In the genomic region with DNA sequence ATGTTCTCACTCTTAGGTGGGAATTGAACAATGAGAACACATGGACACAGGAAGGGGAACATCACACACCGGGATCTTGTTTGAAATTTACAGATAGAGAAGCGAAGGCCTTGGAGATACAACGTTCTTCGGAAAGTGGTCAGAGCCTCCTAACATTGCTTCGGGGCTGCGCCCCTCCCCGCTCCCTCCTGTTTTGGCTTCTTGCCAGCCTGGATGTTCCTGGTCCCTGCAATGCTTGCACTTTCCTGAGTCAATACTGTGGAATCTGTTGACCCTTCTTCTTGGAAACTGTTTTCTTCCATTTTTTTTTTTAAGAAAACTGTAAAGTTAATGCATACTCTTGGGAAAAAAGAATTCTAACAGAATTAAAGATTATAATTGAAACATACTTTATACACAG, we compare ENCODE assay signal across 28 cellular contexts.
"Had no signal": no experiment of that assay in that cellular context is flagged by ENCODE, and none has a peak within 500 bp of the region (broad histone marks: within the 10 kb centered on the region; RNA-seq: fewer than 3 reads in every experiment).

No MANE protein-coding gene starts in this region.

- FAIRE-seq: kidney had no signal

- H3K27ac ChIP-seq: left lung, lower lobe of right lung, ovary, skin epidermis, stomach, testis, thyroid gland, transverse colon, upper lobe of right lung, uterus had no signal

- H3K27me3 ChIP-seq: left lung, ovary, stomach, testis, thyroid gland, transverse colon, upper lobe of right lung, uterus had no signal

- ATAC-seq: left colon; left lung; lower lobe of right lung; natural killer cell treated with Interleukin-12 subunit alpha and Interleukin-12 subunit beta and Interleukin-15 and Interleukin-18, amount 100 ng/mL, for 72 hours; right cardiac atrium; sciatic nerve; stimulated activated naive B cell treated with anti-CD40 and anti-IgM and Interleukin-4, amounts not matched to agents 10 μg/mL and 1 μg/mL and 100 μg/mL, for 72 hours; stimulated activated naive CD8-positive, alpha-beta T cell treated with anti-CD3 and anti-CD28 coated beads, Interleukin-15, Interleukin-2, amounts not matched to agents 100 U/mL and 50 U/mL, for 24 hours; upper lobe of right lung had no signal

- H3K27ac Mint-ChIP-seq: mesothelial cell of epicardium; naive B cell; natural killer cell treated with Interleukin-12 subunit alpha and Interleukin-12 subunit beta and Interleukin-15 and Interleukin-18, amount 100 ng/mL, for 72 hours; progenitor cell of endocrine pancreas; stimulated activated naive B cell treated with anti-CD40 and anti-IgM and Interleukin-4, amounts not matched to agents 10 μg/mL and 1 μg/mL and 100 μg/mL, for 72 hours had no signal

- H3K36me3 Mint-ChIP-seq: mesothelial cell of epicardium; naive B cell; natural killer cell treated with Interleukin-12 subunit alpha and Interleukin-12 subunit beta and Interleukin-15 and Interleukin-18, amount 100 ng/mL, for 72 hours; stimulated activated naive B cell treated with anti-CD40 and anti-IgM and Interleukin-4, amounts not matched to agents 10 μg/mL and 1 μg/mL and 100 μg/mL, for 72 hours had no signal

- H3K4me1 ChIP-seq: left lung, lower lobe of right lung, stomach, testis, thyroid gland, transverse colon, upper lobe of right lung, uterus had no signal

- H3K4me1 Mint-ChIP-seq: mesothelial cell of epicardium; naive B cell; stimulated activated naive B cell treated with anti-CD40 and anti-IgM and Interleukin-4, amounts not matched to agents 10 μg/mL and 1 μg/mL and 100 μg/mL, for 72 hours had no signal

- H3K9me3 ChIP-seq: lower lobe of right lung, ovary, testis, thyroid gland, transverse colon, upper lobe of right lung, uterus had no signal

- H3K36me3 ChIP-seq: left lung, lower lobe of right lung, ovary, stomach, thyroid gland, transverse colon, upper lobe of right lung, uterus had no signal

- DNase-seq: hippocampal formation; kidney; left colon; left lung; lower lobe of right lung; mammary epithelial cell; mesenchymal stem cell; naive B cell; ovary; retina; right cardiac atrium; stimulated activated CD4-positive, alpha-beta T cell treated with anti-CD3 and anti-CD28 coated beads, Interleukin-12 subunit alpha, Interleukin-12 subunit beta, amount 100 ng/mL, for 4 hours; stimulated activated CD4-positive, alpha-beta T cell treated with anti-CD3 and anti-CD28 coated beads, Interleukin-15, amount 100 ng/mL, for 24 hours; stimulated activated CD4-positive, alpha-beta T cell treated with anti-CD3 and anti-CD28 coated beads, Interleukin-2, amount 100 ng/mL, for 24 hours; stimulated activated CD4-positive, alpha-beta T cell treated with anti-CD3 and anti-CD28 coated beads, Interleukin-4, amount 100 ng/mL, for 1 hour; stimulated activated naive B cell treated with anti-CD40 and anti-IgM and Interleukin-4, amounts not matched to agents 10 μg/mL and 1 μg/mL and 100 μg/mL, for 72 hours; stimulated activated naive CD8-positive, alpha-beta T cell treated with anti-CD3 and anti-CD28 coated beads, Interleukin-15, Interleukin-2, amounts not matched to agents 100 U/mL and 50 U/mL, for 24 hours; stomach; testis; thyroid gland; transverse colon; upper lobe of right lung; uterus had no signal

- H3K27me3 Mint-ChIP-seq: naive B cell; natural killer cell treated with Interleukin-12 subunit alpha and Interleukin-12 subunit beta and Interleukin-15 and Interleukin-18, amount 100 ng/mL, for 72 hours; progenitor cell of endocrine pancreas; stimulated activated naive B cell treated with anti-CD40 and anti-IgM and Interleukin-4, amounts not matched to agents 10 μg/mL and 1 μg/mL and 100 μg/mL, for 72 hours had no signal

- H3K4me3 Mint-ChIP-seq: mesothelial cell of epicardium; naive B cell; natural killer cell treated with Interleukin-12 subunit alpha and Interleukin-12 subunit beta and Interleukin-15 and Interleukin-18, amount 100 ng/mL, for 72 hours; stimulated activated naive B cell treated with anti-CD40 and anti-IgM and Interleukin-4, amounts not matched to agents 10 μg/mL and 1 μg/mL and 100 μg/mL, for 72 hours had no signal

- H3K4me3 ChIP-seq: left lung, lower lobe of right lung, ovary, skin epidermis, stomach, testis, thyroid gland, transverse colon, upper lobe of right lung, uterus had no signal

- H3K9me3 Mint-ChIP-seq: mesothelial cell of epicardium had no signal
